14 cellular contexts compared by ENCODE assay signal in genomic region chr12:9240776-9241175, GRCh38. TPM values are rescaled to one million over a fixed set of nuclear protein-coding genes. Genes with fewer than 3 reads are reported as not detected.
DNase-seq lines count a peak whose midpoint lies in the region; ATAC-seq and TF ChIP-seq lines count a peak whose summit lies in the region.
"Had no signal": no experiment of that assay in that cellular context is flagged by ENCODE, and none has a peak within 500 bp of the region (broad histone marks: within the 10 kb centered on the region; RNA-seq: fewer than 3 reads in every experiment).

No MANE protein-coding gene starts in this region.

- WGBS in GM23248 (ENCODE audit: low coverage in 1 of 2, low lambda C conversion rate in 2 of 2, missing lambda C conversion rate in 2 of 2), 2 experiments, result 79 to 83% methylated on average over 5 of the region's 5 CpGs

- no peaks in the 10 kb centered on the region for H3F3A ChIP-seq in GM23248 (ENCODE audit: insufficient read depth)

- H3K4me2 ChIP-seq in parathyroid adenoma (ENCODE audit: low read length) (no peak overlapping the region), GM23248 (ENCODE audit: unreplicated experiment) (no peak overlapping the region)

- no peak for TF ChIP-seq CTCF in parathyroid adenoma (IDR thresholded peaks at IDR 0.05)
- no peak for TF ChIP-seq CTCF in A673 (conservative IDR thresholded peaks at IDR 0.05; ENCODE audit: low read depth, low read length)

- H3K36me3 ChIP-seq in parathyroid adenoma (ENCODE audit: control insufficient read depth, insufficient read depth, low read length) (no peaks in the 10 kb centered on the region), GM23248 (ENCODE audit: low read depth) (no peaks in the 10 kb centered on the region), A673 (ENCODE audit: insufficient read depth, low read length, poor library complexity, severe bottlenecking) (no peaks in the 10 kb centered on the region)
- H3K36me3 ChIP-seq: left lung had no signal

- no peaks in the 10 kb centered on the region for H3K9me3 Mint-ChIP-seq in stimulated activated naive CD8-positive, alpha-beta T cell treated with anti-CD3 and anti-CD28 coated beads, Interleukin-15, Interleukin-2, amounts not matched to agents 100 ng/mL and 50 ng/mL, for 24 hours
- no peaks in the 10 kb centered on the region for H3K9me3 Mint-ChIP-seq in central memory CD8-positive, alpha-beta T cell

- H3K27me3 ChIP-seq in parathyroid adenoma (ENCODE audit: control insufficient read depth, insufficient read depth, low read length) (no peaks in the 10 kb centered on the region), GM23248 (replicated peaks; ENCODE audit: insufficient read depth) (peaks cover 9% of the 10 kb centered on the region; the same call in 1 of the 2 replicates), A673 (replicated peaks; ENCODE audit: insufficient read depth, low read depth, low read length, poor library complexity) (peaks cover 61% of the 10 kb centered on the region)

- no TSS peak for BruUV-seq in A673 (replicated peaks; lab: Mats Ljungman, UMichigan)

- H3K4me1 ChIP-seq in parathyroid adenoma (no peaks in the 10 kb centered on the region), GM23248 (ENCODE audit: insufficient read depth) (no peaks in the 10 kb centered on the region), A673 (ENCODE audit: insufficient read depth, low read length, poor library complexity, severe bottlenecking) (no peaks in the 10 kb centered on the region)

- peaks cover 4% of the 10 kb centered on the region for H3K36me3 Mint-ChIP-seq in stimulated activated naive CD8-positive, alpha-beta T cell treated with anti-CD3 and anti-CD28 coated beads, Interleukin-15, Interleukin-2, amounts not matched to agents 100 ng/mL and 50 ng/mL, for 24 hours (ENCODE audit: low read depth)
- H3K36me3 Mint-ChIP-seq in central memory CD8-positive, alpha-beta T cell (ENCODE audit: insufficient read depth), result peaks cover 11% of the 10 kb centered on the region

- H3K9me3 ChIP-seq in parathyroid adenoma (ENCODE audit: control insufficient read depth, low read length) (no peaks in the 10 kb centered on the region), GM23248 (ENCODE audit: low read depth) (no peaks in the 10 kb centered on the region), A673 (ENCODE audit: low read depth, low read length, poor library complexity, severe bottlenecking) (no peaks in the 10 kb centered on the region)
- H3K9me3 ChIP-seq: left lung had no signal

- H3K9ac ChIP-seq in parathyroid adenoma (no peak overlapping the region), GM23248 (no peak overlapping the region)

- no peak for DNase-seq in stimulated activated naive CD8-positive, alpha-beta T cell treated with anti-CD3 and anti-CD28 coated beads, Interleukin-15, Interleukin-2, amounts not matched to agents 100 U/mL and 50 U/mL, for 24 hours
- DNase-seq in central memory CD8-positive, alpha-beta T cell (ENCODE audit: low spot score in 2 of 2), result no peak
- DNase-seq in SHP77 treated with DMSO at 0.1 percent for 48 hours (lab: John Stamatoyannopoulos, UW), result no peak
- DNase-seq in GM23248, result no peak
- DNase-seq in A673 (ENCODE audit: low spot score), result no peak
- no peak for DNase-seq in iPS-NIHi11 (ENCODE audit: low spot score)
- DNase-seq: effector CD4-positive, alpha-beta T cell; GDM1; left lung; NCI-H1048; NCI-H2227 treated with DMSO at 0.1 percent for 48 hours; occipital lobe had no signal

- intact Hi-C loops in A673 (cut with micrococcal nuclease; ENCODE audit: unreplicated experiment), result no loop called here

- CTCF ChIA-PET in A673 (lab: Charles Lee), result no interaction called here

- no peak overlapping the region for H3K27ac Mint-ChIP-seq in stimulated activated naive CD8-positive, alpha-beta T cell treated with anti-CD3 and anti-CD28 coated beads, Interleukin-15, Interleukin-2, amounts not matched to agents 100 ng/mL and 50 ng/mL, for 24 hours
- H3K27ac Mint-ChIP-seq in central memory CD8-positive, alpha-beta T cell (ENCODE audit: low read depth), result peak overlapping the region; percentile 99

- no peaks in the 10 kb centered on the region for H4K20me1 ChIP-seq in GM23248 (ENCODE audit: insufficient read depth)

- H2AFZ ChIP-seq in parathyroid adenoma (no peak overlapping the region), GM23248 (no peak overlapping the region)

- H3K27me3 Mint-ChIP-seq in stimulated activated naive CD8-positive, alpha-beta T cell treated with anti-CD3 and anti-CD28 coated beads, Interleukin-15, Interleukin-2, amounts not matched to agents 100 ng/mL and 50 ng/mL, for 24 hours, result no peaks in the 10 kb centered on the region
- H3K27me3 Mint-ChIP-seq in central memory CD8-positive, alpha-beta T cell, result no peaks in the 10 kb centered on the region

- H3K9me2 ChIP-seq in GM23248 (ENCODE audit: insufficient read depth), result no peaks in the 10 kb centered on the region

- no peaks in the 10 kb centered on the region for H3K79me2 ChIP-seq in parathyroid adenoma
- no peaks in the 10 kb centered on the region for H3K79me2 ChIP-seq in GM23248 (ENCODE audit: insufficient read depth)

- H3K27ac ChIP-seq in parathyroid adenoma, result no peak overlapping the region
- H3K27ac ChIP-seq in GM23248, result no peak overlapping the region
- no peak overlapping the region for H3K27ac ChIP-seq in A673 (ENCODE audit: low read depth, low read length, poor library complexity, severe bottlenecking)

- peak overlapping the region; percentile 84 for H3K4me3 Mint-ChIP-seq in stimulated activated naive CD8-positive, alpha-beta T cell treated with anti-CD3 and anti-CD28 coated beads, Interleukin-15, Interleukin-2, amounts not matched to agents 100 ng/mL and 50 ng/mL, for 24 hours
- no peak overlapping the region for H3K4me3 Mint-ChIP-seq in central memory CD8-positive, alpha-beta T cell

- H3K4me3 ChIP-seq in parathyroid adenoma (ENCODE audit: low read depth, low read length), result peak overlapping the region; percentile 28
- no peak overlapping the region for H3K4me3 ChIP-seq in GM23248
- no peak overlapping the region for H3K4me3 ChIP-seq in A673 (ENCODE audit: low read depth, low read length, poor library complexity, severe bottlenecking)

- ATAC-seq in stimulated activated naive CD8-positive, alpha-beta T cell treated with anti-CD3 and anti-CD28 coated beads, Interleukin-15, Interleukin-2, amounts not matched to agents 100 U/mL and 50 U/mL, for 24 hours, result no peak
- no peak for ATAC-seq in central memory CD8-positive, alpha-beta T cell (replicated peaks; ENCODE audit: extremely low read depth, poor library complexity, severe bottlenecking)
- ATAC-seq: left lung had no signal

- in situ Hi-C loops in GM23248 (cut with MboI), result no loop called here

- POLR2A ChIA-PET in A673 (lab: Charles Lee; ENCODE audit: low non-redundant PET), result no interaction called here

- peaks cover 40% of the 10 kb centered on the region for H3K4me1 Mint-ChIP-seq in stimulated activated naive CD8-positive, alpha-beta T cell treated with anti-CD3 and anti-CD28 coated beads, Interleukin-15, Interleukin-2, amounts not matched to agents 100 ng/mL and 50 ng/mL, for 24 hours (ENCODE audit: low read depth)
- peaks cover 9% of the 10 kb centered on the region for H3K4me1 Mint-ChIP-seq in central memory CD8-positive, alpha-beta T cell

RNA-seq across cellular contexts. Expression of gene PZP, which starts 32.6 kb away (rescaled TPM):
- not detected in 2 replicates for total RNA-seq in GM23248 (2014; rRNA removed; shearing (Covaris generic))
- polyA plus RNA-seq in GM23248 (2016; fragmentation: Nextera tagmentation; extraction: Ambion mirVana), result not detected in 2 replicates
- total RNA-seq in A673 (2021), result not detected in 2 replicates
- total RNA-seq: occipital lobe had no signal
